ENCODE assay signal across 9 cellular contexts in genomic region chr1:31374511-31375196, GRCh38. TPM values are rescaled to one million over a fixed set of nuclear protein-coding genes. Genes with fewer than 3 reads are reported as not detected.
DNase-seq lines count a peak whose midpoint lies in the region; ATAC-seq and TF ChIP-seq lines count a peak whose summit lies in the region.
"Had no signal": no experiment of that assay in that cellular context is flagged by ENCODE, and none has a peak within 500 bp of the region (broad histone marks: within the 10 kb centered on the region; RNA-seq: fewer than 3 reads in every experiment).

No MANE protein-coding gene starts in this region.

- TF ChIP-seq POLR2A in Peyer's patch (IDR thresholded peaks at IDR 0.05) = no peak

- DNase-seq in ACHN (peak; percentile 27), NCI-H446 (lab: John Stamatoyannopoulos, UW) (peak; percentile 91 to 95), fibroblast of lung (ENCODE audit: low read depth in 2 of 2) (peak; percentile 71 to 83), Peyer's patch (no peak), GF-D8 (lab: John Stamatoyannopoulos, UW) (no peak)
- no peak for DNase-seq in natural killer cell treated with Interleukin-12 subunit alpha and Interleukin-12 subunit beta and Interleukin-15 and Interleukin-18, amount 100 ng/mL, for 72 hours (ENCODE audit: low spot score)
- DNase-seq in activated T-cell treated with anti-CD3 and anti-CD28 coated beads, Interleukin-2, amount 50 U/mL, for 4 hours = no peak

- no peak overlapping the region for H3K27ac Mint-ChIP-seq in natural killer cell treated with Interleukin-12 subunit alpha and Interleukin-12 subunit beta and Interleukin-15 and Interleukin-18, amount 100 ng/mL, for 72 hours

- H3K9me3 ChIP-seq in fibroblast of lung (ENCODE audit: control insufficient read depth, insufficient read depth, low read depth, low read length) (no peaks in the 10 kb centered on the region), Peyer's patch (no peaks in the 10 kb centered on the region)

- peak overlapping the region; percentile 56 for H3K4me3 Mint-ChIP-seq in natural killer cell treated with Interleukin-12 subunit alpha and Interleukin-12 subunit beta and Interleukin-15 and Interleukin-18, amount 100 ng/mL, for 72 hours
- no peak overlapping the region for H3K4me3 Mint-ChIP-seq in activated T-cell treated with anti-CD3 and anti-CD28 coated beads, Interleukin-2, amount 50 U/mL, for 4 hours

- peaks cover 37% of the 10 kb centered on the region for H3K4me1 ChIP-seq in fibroblast of lung (ENCODE audit: control insufficient read depth, extremely low read depth, insufficient read depth, low read length)
- H3K4me1 ChIP-seq in Peyer's patch = peaks cover 6 to 48% (median 12%) of the 10 kb centered on the region in 4 donors

- peak overlapping the region; percentile 32 for H3K4me2 ChIP-seq in fibroblast of lung (ENCODE audit: extremely low read depth, insufficient read depth, low read length)

- ATAC-seq in natural killer cell treated with Interleukin-12 subunit alpha and Interleukin-12 subunit beta and Interleukin-15 and Interleukin-18, amount 100 ng/mL, for 72 hours = no peak
- no peak for ATAC-seq in activated T-cell treated with anti-CD3 and anti-CD28 coated beads, Interleukin-2, amount 50 U/mL, for 4 hours
- ATAC-seq in GM21390 (IDR thresholded peaks at IDR 0.05; ENCODE audit: unreplicated experiment) = no peak

- in situ Hi-C loops in ACHN (cut with HindIII; ENCODE audit: low pct_ligation_motif_present, low pct_unique_long_range_greater_than_20kb, low sequenced_read_pairs) = no loop called here

- peak overlapping the region; percentile 55 for H3K27ac ChIP-seq in fibroblast of lung (ENCODE audit: insufficient read depth, low read length)
- H3K27ac ChIP-seq in Peyer's patch = peak overlapping the region in 1 of 4 donors; percentile 72

- TF ChIP-seq CTCF in fibroblast of lung (conservative IDR thresholded peaks at IDR 0.05 in 1 of 2, IDR thresholded peaks at IDR 0.05 in 1 of 2; ENCODE audit: low read depth in 1 of 2, low read length in 2 of 2) = no peak
- no peak for TF ChIP-seq CTCF in Peyer's patch (IDR thresholded peaks at IDR 0.05)

- no peak overlapping the region for H2AFZ ChIP-seq in fibroblast of lung (ENCODE audit: low read length)

- H3K36me3 ChIP-seq in fibroblast of lung (ENCODE audit: control insufficient read depth, insufficient read depth, low read length) (no peaks in the 10 kb centered on the region), Peyer's patch (no peaks in the 10 kb centered on the region)

- H3K4me3 ChIP-seq in fibroblast of lung (replicated peaks in 1 of 4; ENCODE audit: control extremely low read depth in 1 of 4, insufficient read depth in 1 of 4, low read depth in 3 of 4, low read length in 4 of 4) = no peak overlapping the region
- no peak overlapping the region for H3K4me3 ChIP-seq in Peyer's patch

- H3K27me3 ChIP-seq in fibroblast of lung (ENCODE audit: control insufficient read depth, insufficient read depth, low read length) (no peaks in the 10 kb centered on the region), Peyer's patch (no peaks in the 10 kb centered on the region)

- no peaks in the 10 kb centered on the region for H3K79me2 ChIP-seq in fibroblast of lung (ENCODE audit: control insufficient read depth, insufficient read depth, low read length)

- no peak overlapping the region for H3K9ac ChIP-seq in fibroblast of lung (ENCODE audit: insufficient read depth, low read length)

- no peaks in the 10 kb centered on the region for H3K36me3 Mint-ChIP-seq in natural killer cell treated with Interleukin-12 subunit alpha and Interleukin-12 subunit beta and Interleukin-15 and Interleukin-18, amount 100 ng/mL, for 72 hours
- H3K36me3 Mint-ChIP-seq in activated T-cell treated with anti-CD3 and anti-CD28 coated beads, Interleukin-2, amount 50 U/mL, for 4 hours (ENCODE audit: insufficient read depth) = no peaks in the 10 kb centered on the region

- H3K9me3 Mint-ChIP-seq in natural killer cell treated with Interleukin-12 subunit alpha and Interleukin-12 subunit beta and Interleukin-15 and Interleukin-18, amount 100 ng/mL, for 72 hours = no peaks in the 10 kb centered on the region
- no peaks in the 10 kb centered on the region for H3K9me3 Mint-ChIP-seq in activated T-cell treated with anti-CD3 and anti-CD28 coated beads, Interleukin-2, amount 50 U/mL, for 4 hours

- H4K20me1 ChIP-seq in fibroblast of lung (ENCODE audit: control insufficient read depth, extremely low read depth, insufficient read depth, low read length) = no peaks in the 10 kb centered on the region

- no peaks in the 10 kb centered on the region for H3K27me3 Mint-ChIP-seq in natural killer cell treated with Interleukin-12 subunit alpha and Interleukin-12 subunit beta and Interleukin-15 and Interleukin-18, amount 100 ng/mL, for 72 hours
- no peaks in the 10 kb centered on the region for H3K27me3 Mint-ChIP-seq in activated T-cell treated with anti-CD3 and anti-CD28 coated beads, Interleukin-2, amount 50 U/mL, for 4 hours (ENCODE audit: low read depth)

- H3K4me1 Mint-ChIP-seq in natural killer cell treated with Interleukin-12 subunit alpha and Interleukin-12 subunit beta and Interleukin-15 and Interleukin-18, amount 100 ng/mL, for 72 hours (ENCODE audit: low read depth in 2 of 2) = peaks cover 16 to 22% of the 10 kb centered on the region in 2 donors
- peaks cover 13% of the 10 kb centered on the region for H3K4me1 Mint-ChIP-seq in activated T-cell treated with anti-CD3 and anti-CD28 coated beads, Interleukin-2, amount 50 U/mL, for 4 hours (ENCODE audit: low read depth)

RNA-seq across cellular contexts. Expression of gene FABP3, which starts 1.8 kb away (rescaled TPM):
- total RNA-seq in fibroblast of lung = 116 and 554 TPM in 2 replicates
- polyA plus RNA-seq in fibroblast of lung = 275 and 664 TPM in 2 replicates
- 179 and 377 TPM in 2 replicates for polyA plus RNA-seq in fibroblast of lung (2012)
- 81.9 and 185 TPM in 2 replicates for polyA minus RNA-seq in fibroblast of lung (ENCODE audit: low replicate concordance)
- not detected for total RNA-seq in natural killer cell treated with Interleukin-12 subunit alpha and Interleukin-12 subunit beta and Interleukin-15 and Interleukin-18, amount 100 ng/mL, for 72 hours
- total RNA-seq in Peyer's patch = 10 to 100 TPM in 1 of 4 donors, 1 to 10 TPM in 1, not detected in 2; 2.7 to 15.7 TPM
- total RNA-seq in activated T-cell treated with anti-CD3 and anti-CD28 coated beads, Interleukin-2, amount 50 U/mL, for 4 hours = not detected
- total RNA-seq: HT-29 had no signal

RNA-seq across cellular contexts. Expression of gene SERINC2, which starts 38.4 kb away (rescaled TPM):
- 6.7 and 28.4 TPM in 2 replicates for total RNA-seq in fibroblast of lung
- polyA plus RNA-seq in fibroblast of lung = 104 and 229 TPM in 2 replicates
- polyA plus RNA-seq in fibroblast of lung (2012) = 156 and 349 TPM in 2 replicates
- polyA minus RNA-seq in fibroblast of lung (ENCODE audit: low replicate concordance) = 329 and 427 TPM in 2 replicates
- total RNA-seq in natural killer cell treated with Interleukin-12 subunit alpha and Interleukin-12 subunit beta and Interleukin-15 and Interleukin-18, amount 100 ng/mL, for 72 hours = under 1 TPM; 0.19 to 0.56 TPM
- total RNA-seq in Peyer's patch = 100 to 1,000 TPM in 3 of 4 donors, 10 to 100 TPM in 1; 36.3 to 229 (median 210) TPM
- total RNA-seq in activated T-cell treated with anti-CD3 and anti-CD28 coated beads, Interleukin-2, amount 50 U/mL, for 4 hours = under 1 TPM; 0.13 to 0.35 (median 0.18) TPM

Comparison
In these comparisons a context has a peak if more than half of its experiments do, and no peak if none do; other contexts are left out.
1. DNase-seq: peak in ACHN (single experiment), NCI-H446 (2 of 2) and fibroblast of lung (2 of 2); none in natural killer cell treated with Interleukin-12 subunit alpha and Interleukin-12 subunit beta and Interleukin-15 and Interleukin-18, amount 100 ng/mL, for 72 hours (single experiment), Peyer's patch (0 of 3), activated T-cell treated with anti-CD3 and anti-CD28 coated beads, Interleukin-2, amount 50 U/mL, for 4 hours (single experiment) and GF-D8 (single experiment).